ENCODE assay signal across 15 cellular contexts in the genomic region with DNA sequence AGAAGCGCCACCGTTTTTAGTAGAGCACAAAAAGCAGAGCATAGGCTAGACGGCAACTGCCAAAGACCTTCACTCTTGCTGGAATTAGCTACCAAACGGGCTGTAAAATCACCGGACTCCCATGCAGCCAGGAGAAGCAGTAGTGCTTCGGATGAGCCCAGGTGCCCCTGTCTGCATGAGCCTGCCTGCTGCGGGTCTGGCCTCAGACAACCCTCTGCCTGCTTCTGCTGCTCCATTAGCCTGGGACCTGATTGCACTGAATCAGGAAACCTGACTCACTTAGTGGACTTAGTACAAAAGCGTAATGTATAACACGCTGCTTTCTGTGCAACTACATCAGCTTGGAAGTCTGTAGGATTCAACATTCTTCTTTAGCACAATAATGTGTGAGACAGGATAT.
"Had no signal": no experiment of that assay in that cellular context is flagged by ENCODE, and none has a peak within 500 bp of the region (broad histone marks: within the 10 kb centered on the region; RNA-seq: fewer than 3 reads in every experiment).

No MANE protein-coding gene starts in this region.

- H3K9me3 Mint-ChIP-seq: activated CD8-positive, alpha-beta T cell treated with anti-CD3 and anti-CD28 coated beads for 36 hours; activated naive CD8-positive, alpha-beta T cell treated with anti-CD3 and anti-CD28 coated beads for 36 hours; activated T-cell treated with anti-CD3 and anti-CD28 coated beads, Interleukin-2, amount 50 U/mL, for 72 hours; nephron; stimulated activated naive CD8-positive, alpha-beta T cell treated with anti-CD3 and anti-CD28 coated beads, Interleukin-15, amount 100 ng/mL, for 72 hours; T-helper 2 cell treated with Interferon-gamma antibody and Interleukin-4, amounts not matched to agents 5 μg/mL and 100 μg/mL, for 36 hours had no signal

- H3K27me3 Mint-ChIP-seq: activated CD8-positive, alpha-beta T cell treated with anti-CD3 and anti-CD28 coated beads for 36 hours; activated naive CD8-positive, alpha-beta T cell treated with anti-CD3 and anti-CD28 coated beads for 36 hours; stimulated activated naive CD8-positive, alpha-beta T cell treated with anti-CD3 and anti-CD28 coated beads, Interleukin-15, amount 100 ng/mL, for 72 hours had no signal

- H3K4me3 Mint-ChIP-seq: activated CD8-positive, alpha-beta T cell treated with anti-CD3 and anti-CD28 coated beads for 36 hours; activated naive CD8-positive, alpha-beta T cell treated with anti-CD3 and anti-CD28 coated beads for 36 hours; activated T-cell treated with anti-CD3 and anti-CD28 coated beads, Interleukin-2, amount 50 U/mL, for 72 hours; nephron; stimulated activated naive CD8-positive, alpha-beta T cell treated with anti-CD3 and anti-CD28 coated beads, Interleukin-15, amount 100 ng/mL, for 72 hours; T-helper 2 cell treated with Interferon-gamma antibody and Interleukin-4, amounts not matched to agents 5 μg/mL and 100 μg/mL, for 36 hours had no signal

- DNase-seq: activated CD4-positive, alpha-beta T cell treated with anti-CD3 and anti-CD28 coated beads for 1 hour; activated CD8-positive, alpha-beta memory T cell treated with anti-CD3 and anti-CD28 coated beads, Interleukin-2, amount 50 U/mL, for 4 hours; activated CD8-positive, alpha-beta T cell treated with anti-CD3 and anti-CD28 coated beads for 36 hours; activated gamma-delta T cell treated with Interleukin-2 at 50 U/mL for 16 hours; activated naive CD8-positive, alpha-beta T cell treated with anti-CD3 and anti-CD28 coated beads for 36 hours; activated T-cell treated with anti-CD3 and anti-CD28 coated beads, Interleukin-2, amount 50 U/mL, for 72 hours; central memory CD4-positive, alpha-beta T cell; left colon; mammary epithelial cell; stimulated activated CD4-positive, alpha-beta T cell treated with anti-CD3 and anti-CD28 coated beads, Interleukin-15, amount 100 ng/mL, for 24 hours; stimulated activated CD4-positive, alpha-beta T cell treated with anti-CD3 and anti-CD28 coated beads, Interleukin-4, amount 100 ng/mL, for 24 hours; stimulated activated naive CD8-positive, alpha-beta T cell treated with anti-CD3 and anti-CD28 coated beads, Interleukin-15, amount 100 ng/mL, for 72 hours; SW 1271 had no signal

- H3K27ac Mint-ChIP-seq: activated CD8-positive, alpha-beta T cell treated with anti-CD3 and anti-CD28 coated beads for 36 hours; activated naive CD8-positive, alpha-beta T cell treated with anti-CD3 and anti-CD28 coated beads for 36 hours; activated T-cell treated with anti-CD3 and anti-CD28 coated beads, Interleukin-2, amount 50 U/mL, for 72 hours; nephron; stimulated activated naive CD8-positive, alpha-beta T cell treated with anti-CD3 and anti-CD28 coated beads, Interleukin-15, amount 100 ng/mL, for 72 hours; T-helper 2 cell treated with Interferon-gamma antibody and Interleukin-4, amounts not matched to agents 5 μg/mL and 100 μg/mL, for 36 hours had no signal

- ATAC-seq: activated CD8-positive, alpha-beta T cell treated with anti-CD3 and anti-CD28 coated beads for 36 hours; activated T-cell treated with anti-CD3 and anti-CD28 coated beads, Interleukin-2, amount 50 U/mL, for 72 hours; left colon; stimulated activated naive CD8-positive, alpha-beta T cell treated with anti-CD3 and anti-CD28 coated beads, Interleukin-15, amount 100 ng/mL, for 72 hours had no signal
